ENCODE assay signal across 9 cellular contexts in the genomic region with DNA sequence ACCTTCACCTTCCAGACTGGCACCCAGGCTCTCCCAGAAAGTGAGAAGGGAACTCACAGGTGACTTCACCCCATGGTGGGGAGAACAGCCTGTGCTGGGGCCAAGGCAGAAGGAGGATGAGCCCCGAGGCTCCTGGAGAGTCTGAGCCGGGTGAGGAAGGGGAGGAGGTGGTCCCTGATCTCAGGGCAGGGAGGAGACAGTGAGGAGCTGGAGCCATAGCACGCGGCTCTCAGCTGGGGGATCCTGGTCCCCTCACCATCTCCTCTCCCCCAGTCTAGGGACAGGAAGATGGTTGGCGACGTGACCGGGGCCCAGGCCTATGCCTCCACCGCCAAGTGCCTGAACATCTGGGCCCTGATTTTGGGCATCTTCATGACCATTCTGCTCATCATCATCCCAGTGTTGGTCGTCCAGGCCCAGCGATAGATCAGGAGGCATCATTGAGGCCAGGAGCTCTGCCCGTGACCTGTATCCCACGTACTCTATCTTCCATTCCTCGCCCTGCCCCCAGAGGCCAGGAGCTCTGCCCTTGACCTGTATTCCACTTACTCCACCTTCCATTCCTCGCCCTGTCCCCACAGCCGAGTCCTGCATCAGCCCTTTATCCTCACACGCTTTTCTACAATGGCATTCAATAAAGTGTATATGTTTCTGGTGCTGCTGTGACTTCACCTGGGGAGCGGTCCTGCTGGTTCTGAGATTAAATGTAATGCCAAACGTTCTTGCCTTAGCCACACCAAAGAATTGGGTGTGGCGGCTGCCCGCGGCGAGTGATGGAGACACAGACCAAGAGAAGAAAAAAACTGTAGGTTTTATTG. TPM values are rescaled to one million over a fixed set of nuclear protein-coding genes. Genes with fewer than 3 reads are reported as not detected.
DNase-seq lines count a peak whose midpoint lies in the region; ATAC-seq and TF ChIP-seq lines count a peak whose summit lies in the region.
"Not testable (repeated sequence)": the region's sequence is repeated elsewhere in the genome, so short reads cannot be mapped to it uniquely, and the experiment has no call there.
"Had no signal": no experiment of that assay in that cellular context is flagged by ENCODE, and none has a peak within 500 bp of the region (broad histone marks: within the 10 kb centered on the region; RNA-seq: fewer than 3 reads in every experiment).

No MANE protein-coding gene starts in this region.

- WGBS in esophagus squamous epithelium, 2 donors = 16 to 27% methylated on average over 13 of the region's 22 CpGs

- peak overlapping the region; percentile 55 to 71 for H3K4me3 ChIP-seq in CD4-positive, alpha-beta memory T cell (ENCODE audit: low read length in 2 of 2)
- H3K4me3 ChIP-seq in Peyer's patch (peak overlapping the region; percentile 39 to 56 (median 48)), esophagus squamous epithelium (peak overlapping the region; percentile 22 to 70 (median 46)), mucosa of rectum (ENCODE audit: low read length in 2 of 2) (peak overlapping the region; percentile 49 to 69)

- peaks cover 62% of the 10 kb centered on the region for H3K4me1 ChIP-seq in CD4-positive, alpha-beta memory T cell (ENCODE audit: insufficient read depth, low read length)
- H3K4me1 ChIP-seq in Peyer's patch (peaks cover 0 to 44% (median 19%) of the 10 kb centered on the region in 4 donors), esophagus squamous epithelium (peaks cover 23 to 82% (median 46%) of the 10 kb centered on the region in 3 donors), mucosa of rectum (ENCODE audit: control insufficient read depth in 2 of 2, insufficient read depth in 2 of 2, low read length in 2 of 2) (peaks cover 24 to 35% of the 10 kb centered on the region in 2 donors)

- intact Hi-C loops in CD4-positive, alpha-beta memory T cell (cut with micrococcal nuclease) = loop anchor here (2.0 to 5.0 kb wide), 3 partner anchors 20 to 208 kb away; partner anchors contain the start of gene PGGHG
- intact Hi-C loops in esophagus squamous epithelium (cut with DNase I) = not testable (repeated sequence)

- not testable (repeated sequence) for TF ChIP-seq POLR2A in Peyer's patch (IDR thresholded peaks at IDR 0.05); esophagus squamous epithelium (IDR thresholded peaks at IDR 0.05)

- TF ChIP-seq CTCF in Peyer's patch (IDR thresholded peaks at IDR 0.05); esophagus squamous epithelium (IDR thresholded peaks at IDR 0.05): not testable (repeated sequence)

- peak in 4 of 5 donors; percentile 54 to 65 (median 60) for DNase-seq in CD4-positive, alpha-beta memory T cell
- DNase-seq in Peyer's patch = peak in 2 of 3 donors; percentile 55 to 65
- peak; percentile 62 for DNase-seq in activated naive CD8-positive, alpha-beta T cell treated with anti-CD3 and anti-CD28 coated beads, Interleukin-2, amount 10 ng/mL, durations not matched to agents 7 days and 5 days
- DNase-seq in esophagus squamous epithelium (lab: John Stamatoyannopoulos, UW); stimulated activated naive B cell treated with anti-CD40 and anti-IgM and Interleukin-4, amounts not matched to agents 10 μg/mL and 1 μg/mL and 100 μg/mL, for 72 hours: not testable (repeated sequence)

- not testable (repeated sequence) for H3K36me3 ChIP-seq in CD4-positive, alpha-beta memory T cell (ENCODE audit: insufficient read depth, low read length); Peyer's patch; esophagus squamous epithelium; mucosa of rectum (ENCODE audit: control insufficient read depth in 2 of 2, insufficient read depth in 2 of 2, low read length in 2 of 2)

- not testable (repeated sequence) for H3K27me3 Mint-ChIP-seq in CD4-positive, alpha-beta memory T cell; activated naive CD8-positive, alpha-beta T cell treated with anti-CD3 and anti-CD28 coated beads, Interleukin-2, amount 10 ng/mL, durations not matched to agents 7 days and 5 days; stimulated activated naive B cell treated with anti-CD40 and anti-IgM and Interleukin-4, amounts not matched to agents 10 μg/mL and 1 μg/mL and 100 μg/mL, for 72 hours

- H3K36me3 Mint-ChIP-seq in CD4-positive, alpha-beta memory T cell = peaks cover 10 to 29% of the 10 kb centered on the region in 2 donors
- H3K36me3 Mint-ChIP-seq in activated naive CD8-positive, alpha-beta T cell treated with anti-CD3 and anti-CD28 coated beads, Interleukin-2, amount 10 ng/mL, durations not matched to agents 7 days and 5 days = peaks cover 24% of the 10 kb centered on the region
- not testable (repeated sequence) for H3K36me3 Mint-ChIP-seq in stimulated activated naive B cell treated with anti-CD40 and anti-IgM and Interleukin-4, amounts not matched to agents 10 μg/mL and 1 μg/mL and 100 μg/mL, for 72 hours

- not testable (repeated sequence) for H3K9me3 ChIP-seq in CD4-positive, alpha-beta memory T cell (ENCODE audit: control insufficient read depth in 1 of 2, low read length in 2 of 2); Peyer's patch; esophagus squamous epithelium; mucosa of rectum (ENCODE audit: control insufficient read depth in 2 of 2, low read length in 2 of 2)

- H3K9me3 Mint-ChIP-seq in CD4-positive, alpha-beta memory T cell; activated naive CD8-positive, alpha-beta T cell treated with anti-CD3 and anti-CD28 coated beads, Interleukin-2, amount 10 ng/mL, durations not matched to agents 7 days and 5 days; stimulated activated naive B cell treated with anti-CD40 and anti-IgM and Interleukin-4, amounts not matched to agents 10 μg/mL and 1 μg/mL and 100 μg/mL, for 72 hours: not testable (repeated sequence)

- peak overlapping the region in 1 of 2 donors; percentile 58 for H3K9ac ChIP-seq in mucosa of rectum (ENCODE audit: low read depth in 1 of 2, low read length in 2 of 2)

- peak overlapping the region; percentile 93 to 96 (median 93) for H3K4me3 Mint-ChIP-seq in CD4-positive, alpha-beta memory T cell
- peak overlapping the region; percentile 90 for H3K4me3 Mint-ChIP-seq in activated naive CD8-positive, alpha-beta T cell treated with anti-CD3 and anti-CD28 coated beads, Interleukin-2, amount 10 ng/mL, durations not matched to agents 7 days and 5 days
- peak overlapping the region; percentile 92 to 93 for H3K4me3 Mint-ChIP-seq in stimulated activated naive B cell treated with anti-CD40 and anti-IgM and Interleukin-4, amounts not matched to agents 10 μg/mL and 1 μg/mL and 100 μg/mL, for 72 hours

- peak; percentile 9 for ATAC-seq in activated naive CD8-positive, alpha-beta T cell treated with anti-CD3 and anti-CD28 coated beads, Interleukin-2, amount 10 ng/mL, durations not matched to agents 7 days and 5 days (ENCODE audit: low read depth)
- peak in 1 of 2 donors; percentile 10 for ATAC-seq in stimulated activated naive B cell treated with anti-CD40 and anti-IgM and Interleukin-4, amounts not matched to agents 10 μg/mL and 1 μg/mL and 100 μg/mL, for 72 hours (replicated peaks)

- POLR2A ChIA-PET in CD4-positive, alpha-beta memory T cell (lab: Charles Lee; ENCODE audit: partially characterized antibody) = interaction anchor here (1.0 to 2.6 kb wide), 19 partner anchors 8 to 198 kb away, joined by 3 to 26 read pairs (median 6); partner anchors contain the start of genes BET1L, NLRP6, PGGHG and RIC8A
- POLR2A ChIA-PET in activated naive CD8-positive, alpha-beta T cell treated with anti-CD3 and anti-CD28 coated beads, Interleukin-2, amount 10 ng/mL, durations not matched to agents 7 days and 5 days (lab: Charles Lee) = interaction anchor here (0.6 to 5.0 kb wide), 20 partner anchors 8 to 526 kb away, joined by 3 to 61 read pairs (median 9); partner anchors contain the start of genes BET1L, IFITM3, IFITM5 and NLRP6

- CTCF ChIA-PET in CD4-positive, alpha-beta memory T cell (lab: Charles Lee; ENCODE audit: partially characterized antibody) = interaction anchor here (0.7 to 2.1 kb wide), 8 partner anchors 9 to 142 kb away, joined by 3 to 17 read pairs (median 6); partner anchors contain the start of gene NLRP6

- H3K27ac ChIP-seq in CD4-positive, alpha-beta memory T cell (ENCODE audit: low read depth, low read length) = peak overlapping the region; percentile 79
- H3K27ac ChIP-seq in Peyer's patch = peak overlapping the region; percentile 68 to 93 (median 86)
- H3K27ac ChIP-seq in esophagus squamous epithelium = peak overlapping the region; percentile 83 to 93 (median 86)
- H3K27ac ChIP-seq in mucosa of rectum (ENCODE audit: low read depth in 2 of 2, low read length in 2 of 2) = peak overlapping the region; percentile 45 to 85

- peaks cover 31 to 66% (median 47%) of the 10 kb centered on the region in 4 donors for H3K4me1 Mint-ChIP-seq in CD4-positive, alpha-beta memory T cell
- H3K4me1 Mint-ChIP-seq in activated naive CD8-positive, alpha-beta T cell treated with anti-CD3 and anti-CD28 coated beads, Interleukin-2, amount 10 ng/mL, durations not matched to agents 7 days and 5 days = peaks cover 33% of the 10 kb centered on the region
- peaks cover 47 to 50% of the 10 kb centered on the region in 2 donors for H3K4me1 Mint-ChIP-seq in stimulated activated naive B cell treated with anti-CD40 and anti-IgM and Interleukin-4, amounts not matched to agents 10 μg/mL and 1 μg/mL and 100 μg/mL, for 72 hours

- H3K27me3 ChIP-seq in CD4-positive, alpha-beta memory T cell (ENCODE audit: insufficient read depth, low read length); Peyer's patch; esophagus squamous epithelium; mucosa of rectum (ENCODE audit: control insufficient read depth in 2 of 2, insufficient read depth in 2 of 2, low read length in 2 of 2): not testable (repeated sequence)

- peak overlapping the region; percentile 89 to 98 (median 97) for H3K27ac Mint-ChIP-seq in CD4-positive, alpha-beta memory T cell
- peak overlapping the region; percentile 94 for H3K27ac Mint-ChIP-seq in activated naive CD8-positive, alpha-beta T cell treated with anti-CD3 and anti-CD28 coated beads, Interleukin-2, amount 10 ng/mL, durations not matched to agents 7 days and 5 days
- peak overlapping the region; percentile 93 for H3K27ac Mint-ChIP-seq in stimulated activated naive B cell treated with anti-CD40 and anti-IgM and Interleukin-4, amounts not matched to agents 10 μg/mL and 1 μg/mL and 100 μg/mL, for 72 hours

RNA-seq across cellular contexts. Expression of gene IFITM2, which starts 1.3 kb away (rescaled TPM):
- total RNA-seq in CD4-positive, alpha-beta memory T cell = 100 to 1,000 TPM; 202 to 203 TPM
- 1,000 to 10,000 TPM; 2,491 to 3,716 TPM for polyA plus RNA-seq in CD4-positive, alpha-beta memory T cell
- total RNA-seq in Peyer's patch (10 to 100 TPM; 15.6 to 98.2 (median 46.0) TPM), esophagus squamous epithelium (10 to 100 TPM; 14.4 to 67.5 (median 50.3) TPM)
- total RNA-seq in activated naive CD8-positive, alpha-beta T cell treated with anti-CD3 and anti-CD28 coated beads, Interleukin-2, amount 10 ng/mL, durations not matched to agents 7 days and 5 days = 1,000 to 10,000 TPM; 1,890 to 1,949 TPM

RNA-seq across cellular contexts. Expression of gene IFITM1, which starts 4.9 kb away (rescaled TPM):
- 100 to 1,000 TPM; 119 to 121 TPM for total RNA-seq in CD4-positive, alpha-beta memory T cell
- 1,000 to 10,000 TPM; 2,073 to 2,173 TPM for polyA plus RNA-seq in CD4-positive, alpha-beta memory T cell
- total RNA-seq in Peyer's patch (100 to 1,000 TPM in 2 of 4 donors, 10 to 100 TPM in 2; 45.9 to 141 (median 89.6) TPM), esophagus squamous epithelium (100 to 1,000 TPM in 1 of 4 donors, 10 to 100 TPM in 3; 26.3 to 133 (median 60.0) TPM)
- 1,000 to 10,000 TPM; 1,182 to 1,374 TPM for total RNA-seq in activated naive CD8-positive, alpha-beta T cell treated with anti-CD3 and anti-CD28 coated beads, Interleukin-2, amount 10 ng/mL, durations not matched to agents 7 days and 5 days

RNA-seq across cellular contexts. Expression of gene IFITM5, which starts 9.6 kb away (rescaled TPM):
- total RNA-seq in CD4-positive, alpha-beta memory T cell = not detected
- not detected for polyA plus RNA-seq in CD4-positive, alpha-beta memory T cell
- total RNA-seq in Peyer's patch (not detected), esophagus squamous epithelium (not detected)
- not detected for total RNA-seq in activated naive CD8-positive, alpha-beta T cell treated with anti-CD3 and anti-CD28 coated beads, Interleukin-2, amount 10 ng/mL, durations not matched to agents 7 days and 5 days
- total RNA-seq: foreskin keratinocyte, omental fat pad, SK-MEL-5 had no signal
- polyA plus RNA-seq: foreskin keratinocyte had no signal

RNA-seq across cellular contexts. Expression of gene IFITM3, which starts 11.7 kb away (rescaled TPM):
- 1 to 10 TPM; 6.2 to 7.2 TPM for total RNA-seq in CD4-positive, alpha-beta memory T cell
- 100 to 1,000 TPM in 1 of 2 donors, 1 to 10 TPM in 1; 9.1 to 108 TPM for polyA plus RNA-seq in CD4-positive, alpha-beta memory T cell
- total RNA-seq in Peyer's patch = 100 to 1,000 TPM in 1 of 4 donors, 10 to 100 TPM in 3; 30.6 to 200 (median 84.7) TPM
- 100 to 1,000 TPM; 258 to 267 TPM for total RNA-seq in activated naive CD8-positive, alpha-beta T cell treated with anti-CD3 and anti-CD28 coated beads, Interleukin-2, amount 10 ng/mL, durations not matched to agents 7 days and 5 days
- 100 to 1,000 TPM in 2 of 4 donors, 10 to 100 TPM in 2; 45.3 to 159 (median 113) TPM for total RNA-seq in esophagus squamous epithelium

RNA-seq across cellular contexts. Expression of gene PGGHG, which starts 20.0 kb away (rescaled TPM):
- total RNA-seq in CD4-positive, alpha-beta memory T cell = 100 to 1,000 TPM; 304 TPM
- polyA plus RNA-seq in CD4-positive, alpha-beta memory T cell = 1 to 10 TPM; 3.0 to 5.6 TPM
- 100 to 1,000 TPM in 3 of 4 donors, 10 to 100 TPM in 1; 94.2 to 385 (median 317) TPM for total RNA-seq in Peyer's patch
- 100 to 1,000 TPM; 641 to 664 TPM for total RNA-seq in activated naive CD8-positive, alpha-beta T cell treated with anti-CD3 and anti-CD28 coated beads, Interleukin-2, amount 10 ng/mL, durations not matched to agents 7 days and 5 days
- total RNA-seq in esophagus squamous epithelium = 10 to 100 TPM in 1 of 4 donors, 1 to 10 TPM in 3; 5.3 to 15.3 (median 5.9) TPM

Comparison
In these comparisons a context has a peak if more than half of its experiments do, and no peak if none do; other contexts are left out.
1. RNA of gene IFITM2, which starts 1.3 kb away (total RNA-seq): 1,890 to 1,949 TPM in activated naive CD8-positive, alpha-beta T cell treated with anti-CD3 and anti-CD28 coated beads, Interleukin-2, amount 10 ng/mL, durations not matched to agents 7 days and 5 days; 202 to 203 TPM in CD4-positive, alpha-beta memory T cell, 15.6 to 98.2 TPM in Peyer's patch and 14.4 to 67.5 TPM in esophagus squamous epithelium; every median in the first group is over 4 times any median in the second.
2. RNA of gene IFITM1, which starts 4.9 kb away (total RNA-seq): 1,182 to 1,374 TPM in activated naive CD8-positive, alpha-beta T cell treated with anti-CD3 and anti-CD28 coated beads, Interleukin-2, amount 10 ng/mL, durations not matched to agents 7 days and 5 days; 119 to 121 TPM in CD4-positive, alpha-beta memory T cell, 45.9 to 141 TPM in Peyer's patch and 26.3 to 133 TPM in esophagus squamous epithelium; every median in the first group is over 4 times any median in the second.
3. Peak in every context shown above with its lines, with median percentiles within 50 percentile points of each other: H3K27ac ChIP-seq, H3K4me3 ChIP-seq, H3K27ac Mint-ChIP-seq and H3K4me3 Mint-ChIP-seq.